15 cellular contexts compared by ENCODE assay signal in the genomic region with DNA sequence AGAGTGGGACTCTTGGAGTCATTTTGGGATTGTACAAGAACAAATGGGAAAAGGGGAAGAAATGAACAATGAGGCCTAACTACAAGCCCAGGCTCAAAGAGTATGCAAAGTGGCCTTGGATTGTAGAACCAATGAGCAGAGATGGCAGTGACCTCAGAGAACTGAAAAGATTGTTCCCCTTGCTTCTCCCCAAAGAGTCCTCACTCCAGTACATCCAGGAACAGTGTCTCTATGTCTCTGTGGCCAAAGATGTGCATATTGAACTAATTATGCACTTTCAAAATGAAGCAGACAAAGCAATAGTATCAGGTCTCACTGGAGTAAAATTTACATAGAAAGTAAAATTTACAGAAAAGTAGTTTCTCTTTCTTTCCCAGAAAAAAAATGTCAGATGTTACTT.
A peak's percentile ranks its signal among the peaks of the same experiment; 100 is the strongest.
DNase-seq lines count a peak whose midpoint lies in the region; ATAC-seq and TF ChIP-seq lines count a peak whose summit lies in the region.
"Had no signal": no experiment of that assay in that cellular context is flagged by ENCODE, and none has a peak within 500 bp of the region (broad histone marks: within the 10 kb centered on the region; RNA-seq: fewer than 3 reads in every experiment).

No MANE protein-coding gene starts in this region.

- H3K27me3 Mint-ChIP-seq in endodermal cell (ENCODE audit: insufficient read depth) = no peaks in the 10 kb centered on the region

- peaks cover 17% of the 10 kb centered on the region for H3K36me3 Mint-ChIP-seq in endodermal cell (ENCODE audit: low read depth)

- H3K4me3 ChIP-seq in endodermal cell (ENCODE audit: low read length) (no peak overlapping the region), HAP-1 (no peak overlapping the region)
- H3K4me3 ChIP-seq: heart right ventricle had no signal

- peaks cover under 1% of the 10 kb centered on the region for H3K36me3 ChIP-seq in endodermal cell (ENCODE audit: control insufficient read depth, insufficient read depth, low read length)
- no peaks in the 10 kb centered on the region for H3K36me3 ChIP-seq in HAP-1 (replicated peaks)

- ATAC-seq in GM18519 (IDR thresholded peaks at IDR 0.05; ENCODE audit: low FRiP score, unreplicated experiment) = peak; percentile 64
- peak; percentile 73 for ATAC-seq in GM21390 (IDR thresholded peaks at IDR 0.05; ENCODE audit: unreplicated experiment)
- ATAC-seq in HG02885 (IDR thresholded peaks at IDR 0.05; ENCODE audit: poor library complexity, unreplicated experiment) = peak; percentile 70
- no peak for ATAC-seq in HG03460 (IDR thresholded peaks at IDR 0.05; ENCODE audit: unreplicated experiment)

- peak overlapping the region; percentile 18 for H3K27ac Mint-ChIP-seq in endodermal cell
- H3K27ac Mint-ChIP-seq: activated CD4-positive, alpha-beta T cell treated with anti-CD3 and anti-CD28 coated beads, Interleukin-2, amount 10 ng/mL, durations not matched to agents 24 days and 14 days had no signal

- H3K9me3 ChIP-seq in endodermal cell (ENCODE audit: control insufficient read depth, low read length) = no peaks in the 10 kb centered on the region
- H3K9me3 ChIP-seq in HAP-1 = no peaks in the 10 kb centered on the region

- H3K4me1 ChIP-seq in endodermal cell (ENCODE audit: control insufficient read depth, insufficient read depth, low read length) (no peaks in the 10 kb centered on the region), HAP-1 (peaks cover 17% of the 10 kb centered on the region)

- no peak for TF ChIP-seq CTCF in endodermal cell (conservative IDR thresholded peaks at IDR 0.05)

- H3K27ac ChIP-seq in endodermal cell (ENCODE audit: low read depth, low read length) = no peak overlapping the region

- peaks cover 20% of the 10 kb centered on the region for H3K9me3 Mint-ChIP-seq in endodermal cell
- H3K9me3 Mint-ChIP-seq: activated CD4-positive, alpha-beta T cell treated with anti-CD3 and anti-CD28 coated beads, Interleukin-2, amount 10 ng/mL, durations not matched to agents 24 days and 14 days had no signal

- no peak for DNase-seq in endodermal cell
- DNase-seq in NCI-H1930 (lab: John Stamatoyannopoulos, UW) = no peak
- DNase-seq in NCI-H187 treated with DMSO at 0.1 percent for 48 hours (lab: John Stamatoyannopoulos, UW) = no peak
- DNase-seq in HAP-1 (ENCODE audit: low spot score in 2 of 2) = no peak
- DNase-seq: activated CD4-positive, alpha-beta T cell treated with anti-CD3 and anti-CD28 coated beads, Interleukin-2, amount 10 ng/mL, durations not matched to agents 24 days and 14 days; activated T-cell treated with anti-CD3 and anti-CD28 coated beads, Interleukin-2, amount 50 U/mL, for 48 hours; amniotic stem cell; heart right ventricle; NCI-H2029; NCI-H69; T-helper 2 cell had no signal

- H3K4me3 Mint-ChIP-seq in endodermal cell = no peak overlapping the region
- H3K4me3 Mint-ChIP-seq: activated CD4-positive, alpha-beta T cell treated with anti-CD3 and anti-CD28 coated beads, Interleukin-2, amount 10 ng/mL, durations not matched to agents 24 days and 14 days had no signal

- no peak overlapping the region for H3K9ac ChIP-seq in endodermal cell (ENCODE audit: extremely low read depth, low read length, poor library complexity, severe bottlenecking)

- in situ Hi-C loops in HAP-1 (cut with MboI; ENCODE audit: low sequenced_read_pairs) = no loop called here

- no peaks in the 10 kb centered on the region for H3K27me3 ChIP-seq in endodermal cell (ENCODE audit: control insufficient read depth, insufficient read depth, low read length, poor library complexity, severe bottlenecking)
- H3K27me3 ChIP-seq in HAP-1 (ENCODE audit: low read depth) = no peaks in the 10 kb centered on the region
- H3K27me3 ChIP-seq: heart right ventricle had no signal

- peaks cover 15% of the 10 kb centered on the region for H3K4me1 Mint-ChIP-seq in endodermal cell
